ENCODE assay signal across 1 cellular context in the genomic region with DNA sequence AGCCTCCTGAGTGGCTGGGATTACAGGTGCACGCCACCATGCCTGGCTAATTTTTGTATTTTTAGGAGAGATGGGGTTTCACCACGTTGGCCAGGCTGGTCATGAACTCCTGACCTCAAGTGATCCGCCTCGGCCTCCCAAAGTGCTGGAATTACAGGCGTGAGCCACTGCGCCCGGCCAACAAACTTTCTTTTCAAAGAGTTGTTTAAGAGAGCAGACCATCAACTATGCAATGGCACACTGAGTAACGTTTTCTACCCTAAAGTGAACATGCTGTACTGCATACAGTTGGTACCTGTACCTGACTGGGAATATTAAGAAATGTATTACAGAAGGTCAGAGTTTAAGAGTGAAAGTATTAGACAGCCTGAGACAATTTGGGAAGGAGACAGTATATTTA.
TF ChIP-seq lines count a peak whose summit lies in the region.

No MANE protein-coding gene starts in this region.

TF ChIP-seq in HepG2, 621 proteins besides CTCF, POLR2A, EP300 and RAD21:
- TF ChIP-seq RBM22 (optimal IDR thresholded peaks at IDR 0.05; ENCODE audit: low read length) = peak; percentile 43
